ENCODE assay signal across 27 cellular contexts in the genomic region with DNA sequence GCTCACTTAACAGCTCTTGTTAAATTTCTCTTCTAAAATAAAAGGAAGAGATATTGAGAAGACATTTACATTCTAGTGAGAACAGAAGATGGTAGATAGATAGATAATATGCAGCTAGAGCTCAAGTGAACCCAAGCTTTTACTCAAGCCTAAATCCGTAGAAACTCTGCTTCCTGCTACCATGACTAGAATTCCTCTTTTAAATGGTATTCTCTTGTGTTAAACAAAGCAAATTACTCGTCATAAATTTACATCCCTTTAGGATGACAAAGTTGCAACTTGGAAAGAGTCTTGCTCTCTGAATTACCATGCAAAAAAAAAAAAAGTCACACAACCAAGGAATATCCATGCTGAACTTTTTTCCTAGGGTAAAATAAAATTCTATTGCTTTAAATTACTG.
"Had no signal": no experiment of that assay in that cellular context is flagged by ENCODE, and none has a peak within 500 bp of the region (broad histone marks: within the 10 kb centered on the region; RNA-seq: fewer than 3 reads in every experiment).

No MANE protein-coding gene starts in this region.

- ATAC-seq: activated CD4-positive, CD25-positive, alpha-beta regulatory T cell treated with anti-CD3 and anti-CD28 coated beads, Interleukin-2, amount 50 U/mL, for 24 hours; activated naive CD4-positive, alpha-beta T cell treated with anti-CD3 and anti-CD28 coated beads, Interleukin-2, amount 50 U/mL, for 72 hours; activated T-cell treated with anti-CD3 and anti-CD28 coated beads, Interleukin-2, amount 50 U/mL, for 4 hours; body of pancreas had no signal

- H3K27me3 ChIP-seq: adrenal gland, body of pancreas, breast epithelium had no signal

- H3K9me3 ChIP-seq: adrenal gland, body of pancreas, breast epithelium had no signal

- H3K27ac ChIP-seq: adrenal gland, body of pancreas, breast epithelium, KMS-11 had no signal

- H3K4me3 ChIP-seq: adrenal gland, body of pancreas, breast epithelium had no signal

- H3K36me3 ChIP-seq: adrenal gland, breast epithelium had no signal

- H3K4me1 ChIP-seq: adrenal gland, body of pancreas, breast epithelium had no signal

- H3K9ac ChIP-seq: KMS-11 had no signal

- DNase-seq: activated CD4-positive, alpha-beta memory T cell treated with anti-CD3 and anti-CD28 coated beads for 36 hours; activated CD4-positive, alpha-beta T cell treated with anti-CD3 and anti-CD28 coated beads for 4 hours; activated CD4-positive, alpha-beta T cell treated with anti-CD3 and anti-CD28 coated beads, Interleukin-2, amount 50 U/mL, for 1 hour; activated CD8-positive, alpha-beta memory T cell treated with anti-CD3 and anti-CD28 coated beads, Interleukin-2, amount 50 U/mL, for 4 hours; activated gamma-delta T cell treated with Interleukin-2 at 50 U/mL for 16 hours; activated naive CD4-positive, alpha-beta T cell treated with anti-CD3 and anti-CD28 coated beads for 36 hours; activated T-cell treated with anti-CD3 and anti-CD28 coated beads for 4 hours; activated T-cell treated with anti-CD3 and anti-CD28 coated beads, Interleukin-2, amount 50 U/mL, for 4 hours; adrenal gland; body of pancreas; MM.1S; MV-4-11; NCI-H1092; NCI-H1436 treated with DMSO at 0.1 percent for 48 hours; NCI-H1694 treated with DMSO at 0.1 percent for 48 hours; NCI-H2029; NCI-H2171; NCI-H510A; NCI-H526; NCI-H748 treated with DMSO at 0.1 percent for 48 hours; NK-92 treated with Interleukin-12 subunit alpha and Interleukin-12 subunit beta, amount 100 ng/mL, for 24 hours; OCI-M1; Right ventricle myocardium superior had no signal
